ENCODE assay signal across 8 cellular contexts in genomic region chr10:43395571-43396060, GRCh38. TPM values are rescaled to one million over a fixed set of nuclear protein-coding genes. Genes with fewer than 3 reads are reported as not detected.
A peak's percentile ranks its signal among the peaks of the same experiment; 100 is the strongest.
DNase-seq lines count a peak whose midpoint lies in the region; ATAC-seq and TF ChIP-seq lines count a peak whose summit lies in the region.

No MANE protein-coding gene starts in this region.

- peaks cover 98% of the 10 kb centered on the region for H3K79me2 ChIP-seq in mammary epithelial cell (ENCODE audit: insufficient read depth, low read length)

- no peaks in the 10 kb centered on the region for H3K9me3 ChIP-seq in Panc1 (ENCODE audit: control insufficient read depth, insufficient read depth, low read depth, low read length)
- no peaks in the 10 kb centered on the region for H3K9me3 ChIP-seq in mammary epithelial cell (replicated peaks; ENCODE audit: insufficient read depth, low read length)
- H3K9me3 ChIP-seq in tibial artery = no peaks in the 10 kb centered on the region

- peak overlapping the region; percentile 76 for H3K4me2 ChIP-seq in mammary epithelial cell (ENCODE audit: insufficient read depth, low read depth, low read length)

- H3K27ac ChIP-seq in Panc1 (ENCODE audit: low read length) (peak overlapping the region; percentile 96), mammary epithelial cell (ENCODE audit: insufficient read depth, low read depth, low read length) (peak overlapping the region; percentile 78), tibial artery (peak overlapping the region; percentile 95 to 97)

- intact Hi-C loops in Panc1 (cut with micrococcal nuclease; ENCODE audit: unreplicated experiment) (no loop called here), mammary epithelial cell (cut with micrococcal nuclease) (loop anchor here (5.0 kb wide), 2 partner anchors 42 to 258 kb away; partner anchors contain the start of genes CSGALNACT2 and ZNF487), tibial artery (cut with DNase I; ENCODE audit: low total_unique reads) (loop anchor here (5.0 kb wide), 1 partner anchor 42 kb away; the partner anchor contains the start of gene ZNF487)

- WGBS in mammary epithelial cell (ENCODE audit: low coverage, missing lambda C conversion rate) = under 1% methylated on average over 18 of the region's 18 CpGs

- no peak for TF ChIP-seq CTCF in Panc1 (IDR thresholded peaks at IDR 0.05)
- no peak for TF ChIP-seq CTCF in mammary epithelial cell (conservative IDR thresholded peaks at IDR 0.05 in 1 of 2, IDR thresholded peaks at IDR 0.05 in 1 of 2; ENCODE audit: extremely low read depth in 1 of 2, insufficient read depth in 1 of 2, low read depth in 1 of 2, low read length in 2 of 2)
- TF ChIP-seq CTCF in tibial artery (IDR thresholded peaks at IDR 0.05) = no peak

- DNase-seq in ELR (ENCODE audit: low read depth) = peak; percentile 54
- DNase-seq in Panc1 (ENCODE audit: low read depth, low spot score) = no peak
- no peak for DNase-seq in mammary epithelial cell
- peak; percentile 42 to 49 for DNase-seq in lung microvascular endothelial cell (ENCODE audit: low read depth in 2 of 2)
- DNase-seq in tibial artery = no peak
- DNase-seq in SIG-M5 (lab: John Stamatoyannopoulos, UW) = no peak

- peaks cover 5% of the 10 kb centered on the region for H4K20me1 ChIP-seq in mammary epithelial cell (ENCODE audit: insufficient read depth, low read length)

- POLR2A ChIA-PET in Panc1 (lab: Charles Lee) = interaction anchor here (0.5 to 1.0 kb wide), 3 partner anchors 10 to 37 kb away, joined by 3 to 4 read pairs (median 3); no protein-coding TSS in a partner anchor

- no peak overlapping the region for H2AFZ ChIP-seq in mammary epithelial cell (ENCODE audit: low read depth, low read length)

- peak overlapping the region; percentile 81 for H3K9ac ChIP-seq in mammary epithelial cell (ENCODE audit: insufficient read depth, low read length)

- H3K4me3 ChIP-seq in Panc1 (ENCODE audit: low read depth in 2 of 2, low read length in 2 of 2) (peak overlapping the region; percentile 67 to 84), mammary epithelial cell (replicated peaks in 1 of 3; ENCODE audit: insufficient read depth in 1 of 3, low read depth in 2 of 3, low read length in 3 of 3) (peak overlapping the region; percentile 63 to 72 (median 69)), tibial artery (peak overlapping the region; percentile 66 to 70)

- ATAC-seq in Panc1 (peak; percentile 9; the same call in 1 of the 2 replicates), GM21576 (IDR thresholded peaks at IDR 0.05; ENCODE audit: unreplicated experiment) (no peak), GM18873 (IDR thresholded peaks at IDR 0.05; ENCODE audit: low FRiP score, unreplicated experiment) (no peak)

- H3K4me1 ChIP-seq in Panc1 (ENCODE audit: control insufficient read depth, insufficient read depth, low read length) (peaks cover 43% of the 10 kb centered on the region), mammary epithelial cell (ENCODE audit: insufficient read depth, low read length) (peaks cover 31% of the 10 kb centered on the region), tibial artery (peaks cover 0 to 58% (median 37%) of the 10 kb centered on the region in 4 donors)

- BruUV-seq in Panc1 (replicated peaks; lab: Mats Ljungman, UMichigan) = no TSS peak
- no TSS peak for BruUV-seq in mammary epithelial cell (replicated peaks; lab: Mats Ljungman, UMichigan)

- CTCF ChIA-PET in Panc1 (lab: Charles Lee) = no interaction called here
- CTCF ChIA-PET in mammary epithelial cell (lab: Charles Lee; ENCODE audit: low non-redundant PET) = no interaction called here

- peaks cover 32% of the 10 kb centered on the region for H3K36me3 ChIP-seq in Panc1 (ENCODE audit: control insufficient read depth, insufficient read depth, low read length)
- H3K36me3 ChIP-seq in mammary epithelial cell (ENCODE audit: insufficient read depth, low read length) = peaks cover 27% of the 10 kb centered on the region
- H3K36me3 ChIP-seq in tibial artery = peaks cover 37 to 47% (median 44%) of the 10 kb centered on the region in 3 donors

- in situ Hi-C loops in Panc1 (cut with HindIII; ENCODE audit: low pct_unique_long_range_greater_than_20kb, low sequenced_read_pairs) = no loop called here
- in situ Hi-C loops in mammary epithelial cell (cut with MboI; ENCODE audit: low sequenced_read_pairs in 2 of 2) = no loop called here

- H3K27me3 ChIP-seq in Panc1 (ENCODE audit: control insufficient read depth, insufficient read depth, low read length) = no peaks in the 10 kb centered on the region
- no peaks in the 10 kb centered on the region for H3K27me3 ChIP-seq in mammary epithelial cell (ENCODE audit: insufficient read depth, low read length)
- H3K27me3 ChIP-seq in tibial artery = no peaks in the 10 kb centered on the region

- dilution Hi-C loops in mammary epithelial cell (cut with HindIII; ENCODE audit: low sequenced_read_pairs) = no loop called here

RNA-seq across cellular contexts. Expression of gene HNRNPF, which starts 13.4 kb away (rescaled TPM):
- total RNA-seq in Panc1 (2021; ENCODE audit: unreplicated experiment) (466 TPM), mammary epithelial cell (100 to 1,000 TPM; 149 to 228 TPM), lung microvascular endothelial cell (132 and 160 TPM in 2 replicates)
- 374 TPM for polyA plus RNA-seq in Panc1 (2012; ENCODE audit: insufficient read length)
- polyA plus RNA-seq in mammary epithelial cell = 254 TPM
- 176 TPM for polyA minus RNA-seq in mammary epithelial cell

RNA-seq across cellular contexts. Expression of gene FXYD4, which starts 24.2 kb away (rescaled TPM):
- not detected for total RNA-seq in Panc1 (2021; ENCODE audit: unreplicated experiment)
- polyA plus RNA-seq in Panc1 (2012; ENCODE audit: insufficient read length) = not detected
- total RNA-seq in mammary epithelial cell = not detected
- polyA plus RNA-seq in mammary epithelial cell = not detected
- polyA minus RNA-seq in mammary epithelial cell = not detected
- not detected in 2 replicates for total RNA-seq in lung microvascular endothelial cell

RNA-seq across cellular contexts. Expression of gene ZNF487, which starts 41.3 kb away (rescaled TPM):
- total RNA-seq in Panc1 (2021; ENCODE audit: unreplicated experiment) = 7.6 TPM
- polyA plus RNA-seq in Panc1 (2012; ENCODE audit: insufficient read length) = 6.6 TPM
- total RNA-seq in mammary epithelial cell = 1 to 10 TPM; 3.2 to 3.8 TPM
- 2.5 TPM for polyA plus RNA-seq in mammary epithelial cell
- polyA minus RNA-seq in mammary epithelial cell = not detected
- 1.2 and 1.5 TPM in 2 replicates for total RNA-seq in lung microvascular endothelial cell

Comparison
In these comparisons a context has a peak if more than half of its experiments do, and no peak if none do; other contexts are left out.
1. DNase-seq: peak in ELR (single experiment) and lung microvascular endothelial cell (2 of 2); none in Panc1 (single experiment), mammary epithelial cell (single experiment), tibial artery (0 of 2) and SIG-M5 (single experiment).
2. Peak in every context shown above with its lines, with median percentiles within 50 percentile points of each other: H3K27ac ChIP-seq and H3K4me3 ChIP-seq.